13 cellular contexts compared by ENCODE assay signal in the genomic region with DNA sequence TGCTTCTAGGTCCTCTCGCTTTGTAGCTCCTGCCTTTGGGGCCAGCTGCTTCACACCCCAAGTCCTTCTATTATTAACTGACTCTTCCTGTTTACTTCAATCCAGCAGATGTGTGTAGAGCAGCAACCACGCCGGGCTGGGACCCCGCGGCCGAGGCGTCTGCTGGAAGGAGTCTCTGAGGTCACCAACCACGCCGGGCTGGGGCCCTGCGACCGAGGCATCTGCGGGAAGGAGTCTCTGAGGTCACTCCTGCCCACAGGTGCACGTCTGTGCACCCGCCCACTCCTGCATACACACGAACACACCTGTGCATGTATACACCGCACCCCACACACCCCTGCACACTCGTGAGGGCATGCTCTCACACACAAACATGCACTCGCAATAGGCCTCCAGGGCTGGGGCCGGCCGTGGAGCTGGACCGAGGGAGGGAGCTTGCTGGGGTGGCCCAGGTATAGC. TPM values are rescaled to one million over a fixed set of nuclear protein-coding genes. Genes with fewer than 3 reads are reported as not detected.
DNase-seq lines count a peak whose midpoint lies in the region; ATAC-seq lines count a peak whose summit lies in the region.
"Had no signal": no experiment of that assay in that cellular context is flagged by ENCODE, and none has a peak within 500 bp of the region (broad histone marks: within the 10 kb centered on the region; RNA-seq: fewer than 3 reads in every experiment).

No MANE protein-coding gene starts in this region.

- H3K27me3 ChIP-seq in BLaER1 = no peaks in the 10 kb centered on the region
- H3K27me3 ChIP-seq: uterus had no signal

- peak overlapping the region; percentile 96 for H3K27ac ChIP-seq in BLaER1
- H3K27ac ChIP-seq: parathyroid adenoma, uterus had no signal

- peaks cover 82% of the 10 kb centered on the region for H3K4me1 ChIP-seq in BLaER1
- H3K4me1 ChIP-seq: parathyroid adenoma, uterus had no signal

- H3K4me3 ChIP-seq in BLaER1 = no peak overlapping the region; the same call in 1 of the 2 replicates
- H3K4me3 ChIP-seq: uterus had no signal

- ATAC-seq in GM19463 (IDR thresholded peaks at IDR 0.05; ENCODE audit: unreplicated experiment) = peak; percentile 47
- peak; percentile 72 for ATAC-seq in HG03354 (IDR thresholded peaks at IDR 0.05; ENCODE audit: poor library complexity, severe bottlenecking, unreplicated experiment)
- ATAC-seq in esophagus mucosa = peak; percentile 25
- ATAC-seq in GM18870 (IDR thresholded peaks at IDR 0.05; ENCODE audit: unreplicated experiment) = no peak
- no peak for ATAC-seq in HG03457 (IDR thresholded peaks at IDR 0.05; ENCODE audit: unreplicated experiment)

- peak overlapping the region; percentile 81 for H3K9ac ChIP-seq in BLaER1
- H3K9ac ChIP-seq: parathyroid adenoma had no signal

- H3K9me3 ChIP-seq in BLaER1 = no peaks in the 10 kb centered on the region
- H3K9me3 ChIP-seq: uterus had no signal

- peak overlapping the region; percentile 94 for H3K4me2 ChIP-seq in BLaER1

- H4K20me1 ChIP-seq in BLaER1 = no peaks in the 10 kb centered on the region; the same call in 1 of the 2 replicates

- H3K36me3 ChIP-seq in BLaER1 = no peaks in the 10 kb centered on the region
- H3K36me3 ChIP-seq: uterus had no signal

- DNase-seq in NCI-H510A treated with DMSO at 0.1 percent for 48 hours (lab: John Stamatoyannopoulos, UW) = no peak
- DNase-seq in NCI-H128 (lab: John Stamatoyannopoulos, UW; ENCODE audit: unreplicated experiment) = no peak
- DNase-seq: NCI-H2029 treated with DMSO at 0.1 percent for 48 hours had no signal

RNA-seq across cellular contexts. Expression of a gene that starts 7.8 kb away (rescaled TPM):
- not detected for total RNA-seq in esophagus mucosa
- total RNA-seq: cerebellum, mammary epithelial cell, uterus had no signal

RNA-seq across cellular contexts. Expression of a gene that starts 17.7 kb away (rescaled TPM):
- total RNA-seq in esophagus mucosa = 6.3 TPM

RNA-seq across cellular contexts. Expression of a gene that starts 20.3 kb away (rescaled TPM):
- total RNA-seq in esophagus mucosa = not detected
- total RNA-seq: cerebellum, mammary epithelial cell, uterus had no signal

RNA-seq across cellular contexts. Expression of a gene that starts 33.9 kb away (rescaled TPM):
- 0.80 TPM for total RNA-seq in esophagus mucosa
- total RNA-seq: cerebellum, mammary epithelial cell had no signal

Comparison
In these comparisons a context has a peak if more than half of its experiments do, and no peak if none do; other contexts are left out.
1. ATAC-seq: peak in GM19463 (single experiment), HG03354 (single experiment) and esophagus mucosa (single experiment); none in GM18870 (single experiment) and HG03457 (single experiment).